Comparison of ENCODE assay signal across 1 cellular context in genomic region chr7:157016024-157016351, GRCh38.
TF ChIP-seq lines count a peak whose summit lies in the region.

No MANE protein-coding gene starts in this region.

TF ChIP-seq in K562, 482 proteins besides CTCF, POLR2A, EP300 and RAD21 (continued from another document):
- TF ChIP-seq, protein P1, sequence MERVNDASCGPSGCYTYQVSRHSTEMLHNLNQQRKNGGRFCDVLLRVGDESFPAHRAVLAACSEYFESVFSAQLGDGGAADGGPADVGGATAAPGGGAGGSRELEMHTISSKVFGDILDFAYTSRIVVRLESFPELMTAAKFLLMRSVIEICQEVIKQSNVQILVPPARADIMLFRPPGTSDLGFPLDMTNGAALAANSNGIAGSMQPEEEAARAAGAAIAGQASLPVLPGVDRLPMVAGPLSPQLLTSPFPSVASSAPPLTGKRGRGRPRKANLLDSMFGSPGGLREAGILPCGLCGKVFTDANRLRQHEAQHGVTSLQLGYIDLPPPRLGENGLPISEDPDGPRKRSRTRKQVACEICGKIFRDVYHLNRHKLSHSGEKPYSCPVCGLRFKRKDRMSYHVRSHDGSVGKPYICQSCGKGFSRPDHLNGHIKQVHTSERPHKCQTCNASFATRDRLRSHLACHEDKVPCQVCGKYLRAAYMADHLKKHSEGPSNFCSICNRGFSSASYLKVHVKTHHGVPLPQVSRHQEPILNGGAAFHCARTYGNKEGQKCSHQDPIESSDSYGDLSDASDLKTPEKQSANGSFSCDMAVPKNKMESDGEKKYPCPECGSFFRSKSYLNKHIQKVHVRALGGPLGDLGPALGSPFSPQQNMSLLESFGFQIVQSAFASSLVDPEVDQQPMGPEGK (CRISPR knock-in tag; IDR thresholded peaks at IDR 0.05; ENCODE audit: borderline replicate concordance): no peak
